Comparison of ENCODE assay signal across 29 cellular contexts in the genomic region with DNA sequence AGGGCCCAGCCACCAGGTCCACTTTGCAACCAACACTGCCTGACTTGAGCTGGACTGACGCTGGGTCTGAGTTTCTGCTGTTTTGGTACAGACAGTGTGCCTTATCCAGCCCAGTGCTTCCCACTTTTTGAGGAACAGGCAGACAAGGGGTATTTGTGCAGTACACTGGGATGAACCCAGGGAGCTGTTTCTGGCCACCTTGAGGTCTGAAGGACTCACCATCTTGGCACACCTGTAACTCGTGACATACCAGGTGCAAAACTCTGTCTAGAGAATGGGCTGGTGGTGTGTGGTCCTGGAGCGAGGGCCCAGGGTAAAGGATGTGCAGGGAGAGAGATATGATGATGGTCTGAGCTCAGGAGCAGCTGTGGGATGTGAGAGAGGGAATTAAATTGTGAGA.
"Had no signal": no experiment of that assay in that cellular context is flagged by ENCODE, and none has a peak within 500 bp of the region (broad histone marks: within the 10 kb centered on the region; RNA-seq: fewer than 3 reads in every experiment).

No MANE protein-coding gene starts in this region.

- DNase-seq: activated CD4-positive, alpha-beta memory T cell treated with anti-CD3 and anti-CD28 coated beads for 36 hours; activated CD4-positive, alpha-beta T cell treated with anti-CD3 and anti-CD28 coated beads for 36 hours; activated CD4-positive, alpha-beta T cell treated with anti-CD3 and anti-CD28 coated beads, Interleukin-2, amount 10 ng/mL, durations not matched to agents 24 days and 14 days; activated CD4-positive, CD25-positive, alpha-beta regulatory T cell; activated CD4-positive, CD25-positive, alpha-beta regulatory T cell treated with anti-CD3 and anti-CD28 coated beads, Interleukin-2, amount 50 U/mL, for 72 hours; activated CD8-positive, alpha-beta memory T cell treated with anti-CD3 and anti-CD28 coated beads, Interleukin-2, amount 10 ng/mL, durations not matched to agents 7 days and 5 days; activated CD8-positive, alpha-beta memory T cell treated with anti-CD3 and anti-CD28 coated beads, Interleukin-2, amount 50 U/mL, for 4 hours; activated CD8-positive, alpha-beta T cell treated with anti-CD3 and anti-CD28 coated beads, Interleukin-2, amount 10 ng/mL, durations not matched to agents 7 days and 5 days; activated effector memory CD4-positive, alpha-beta T cell treated with anti-CD3 and anti-CD28 coated beads, Interleukin-2, amount 50 U/mL, for 16 hours; activated naive CD4-positive, alpha-beta T cell treated with anti-CD3 and anti-CD28 coated beads, Interleukin-2, amount 10 ng/mL, durations not matched to agents 7 days and 5 days; activated naive CD8-positive, alpha-beta T cell treated with anti-CD3 and anti-CD28 coated beads, Interleukin-2, amount 10 ng/mL, durations not matched to agents 7 days and 5 days; activated T-cell treated with anti-CD3 and anti-CD28 coated beads, Interleukin-2, amount 50 U/mL, for 1 hour; activated T-cell treated with anti-CD3 and anti-CD28 coated beads, Interleukin-2, amount 50 U/mL, for 48 hours; dorsolateral prefrontal cortex; effector memory CD4-positive, alpha-beta T cell; endodermal cell; foreskin fibroblast; T-helper 2 cell had no signal

- H3K27ac ChIP-seq: ascending aorta, breast epithelium, cardiac muscle cell, coronary artery, dorsolateral prefrontal cortex had no signal

- H3K4me1 Mint-ChIP-seq: activated CD4-positive, alpha-beta T cell treated with anti-CD3 and anti-CD28 coated beads for 36 hours; activated CD4-positive, alpha-beta T cell treated with anti-CD3 and anti-CD28 coated beads, Interleukin-2, amount 10 ng/mL, durations not matched to agents 24 days and 14 days; activated CD8-positive, alpha-beta memory T cell treated with anti-CD3 and anti-CD28 coated beads, Interleukin-2, amount 10 ng/mL, durations not matched to agents 7 days and 5 days; activated naive CD4-positive, alpha-beta T cell treated with anti-CD3 and anti-CD28 coated beads, Interleukin-2, amount 10 ng/mL, durations not matched to agents 7 days and 5 days; activated naive CD8-positive, alpha-beta T cell treated with anti-CD3 and anti-CD28 coated beads, Interleukin-2, amount 10 ng/mL, durations not matched to agents 7 days and 5 days; central memory CD8-positive, alpha-beta T cell; endodermal cell had no signal

- H3K27ac Mint-ChIP-seq: activated CD4-positive, alpha-beta memory T cell treated with anti-CD3 and anti-CD28 coated beads for 36 hours; activated CD4-positive, alpha-beta T cell treated with anti-CD3 and anti-CD28 coated beads for 36 hours; activated CD4-positive, alpha-beta T cell treated with anti-CD3 and anti-CD28 coated beads, Interleukin-2, amount 10 ng/mL, durations not matched to agents 24 days and 14 days; activated CD8-positive, alpha-beta memory T cell treated with anti-CD3 and anti-CD28 coated beads, Interleukin-2, amount 10 ng/mL, durations not matched to agents 7 days and 5 days; activated CD8-positive, alpha-beta T cell treated with anti-CD3 and anti-CD28 coated beads, Interleukin-2, amount 10 ng/mL, durations not matched to agents 7 days and 5 days; activated naive CD4-positive, alpha-beta T cell treated with anti-CD3 and anti-CD28 coated beads, Interleukin-2, amount 10 ng/mL, durations not matched to agents 7 days and 5 days; activated naive CD4-positive, alpha-beta T cell treated with anti-CD3 and anti-CD28 coated beads, Interleukin-2, amount 50 U/mL, for 72 hours; activated naive CD8-positive, alpha-beta T cell treated with anti-CD3 and anti-CD28 coated beads, Interleukin-2, amount 10 ng/mL, durations not matched to agents 7 days and 5 days; activated T-helper 1 cell treated with anti-CD3 and anti-CD28 coated beads, Interleukin-12 subunit alpha, Interleukin-12 subunit beta, Interleukin-2, Interleukin-4 antibody, amounts not matched to agents 30 ng/mL and 10 ng/mL and 1 ng/mL, durations not matched to agents 14 hours and 24 hours and 36 hours; activated T-helper 2 cell treated with anti-CD3 and anti-CD28 coated beads, Interferon-gamma antibody, Interleukin-2, Interleukin-4, amounts not matched to agents 10 μg/mL and 5 μg/mL and 100 μg/mL, durations not matched to agents 14 hours and 24 hours and 36 hours; dendritic cell treated with granulocyte-macrophage colony-stimulating factor and Interleukin-4, amounts not matched to agents 40 ng/mL and 50 ng/mL, for 4 days; endodermal cell had no signal

- H3K4me3 Mint-ChIP-seq: activated CD4-positive, alpha-beta memory T cell treated with anti-CD3 and anti-CD28 coated beads for 36 hours; activated CD4-positive, alpha-beta T cell treated with anti-CD3 and anti-CD28 coated beads for 36 hours; activated CD4-positive, alpha-beta T cell treated with anti-CD3 and anti-CD28 coated beads, Interleukin-2, amount 10 ng/mL, durations not matched to agents 24 days and 14 days; activated CD8-positive, alpha-beta memory T cell treated with anti-CD3 and anti-CD28 coated beads, Interleukin-2, amount 10 ng/mL, durations not matched to agents 7 days and 5 days; activated CD8-positive, alpha-beta T cell treated with anti-CD3 and anti-CD28 coated beads, Interleukin-2, amount 10 ng/mL, durations not matched to agents 7 days and 5 days; activated naive CD4-positive, alpha-beta T cell treated with anti-CD3 and anti-CD28 coated beads, Interleukin-2, amount 10 ng/mL, durations not matched to agents 7 days and 5 days; activated naive CD8-positive, alpha-beta T cell treated with anti-CD3 and anti-CD28 coated beads, Interleukin-2, amount 10 ng/mL, durations not matched to agents 7 days and 5 days; activated T-helper 1 cell treated with anti-CD3 and anti-CD28 coated beads, Interleukin-12 subunit alpha, Interleukin-12 subunit beta, Interleukin-2, Interleukin-4 antibody, amounts not matched to agents 30 ng/mL and 10 ng/mL and 1 ng/mL, durations not matched to agents 14 hours and 24 hours and 36 hours; brain; central memory CD8-positive, alpha-beta T cell; dendritic cell treated with granulocyte-macrophage colony-stimulating factor and Interleukin-4, amounts not matched to agents 40 ng/mL and 50 ng/mL, for 4 days; endodermal cell had no signal

- ATAC-seq: activated CD4-positive, alpha-beta T cell treated with anti-CD3 and anti-CD28 coated beads for 36 hours; activated CD8-positive, alpha-beta memory T cell treated with anti-CD3 and anti-CD28 coated beads, Interleukin-2, amount 10 ng/mL, durations not matched to agents 7 days and 5 days; activated CD8-positive, alpha-beta T cell treated with anti-CD3 and anti-CD28 coated beads, Interleukin-2, amount 10 ng/mL, durations not matched to agents 7 days and 5 days; activated naive CD4-positive, alpha-beta T cell treated with anti-CD3 and anti-CD28 coated beads, Interleukin-2, amount 50 U/mL, for 72 hours; esophagus mucosa had no signal

- H3K36me3 Mint-ChIP-seq: activated CD4-positive, alpha-beta memory T cell treated with anti-CD3 and anti-CD28 coated beads for 36 hours; activated CD8-positive, alpha-beta memory T cell treated with anti-CD3 and anti-CD28 coated beads, Interleukin-2, amount 10 ng/mL, durations not matched to agents 7 days and 5 days; activated naive CD4-positive, alpha-beta T cell treated with anti-CD3 and anti-CD28 coated beads, Interleukin-2, amount 10 ng/mL, durations not matched to agents 7 days and 5 days; activated naive CD8-positive, alpha-beta T cell treated with anti-CD3 and anti-CD28 coated beads, Interleukin-2, amount 10 ng/mL, durations not matched to agents 7 days and 5 days had no signal

- H3K9me3 Mint-ChIP-seq: endodermal cell had no signal

- H3K27me3 Mint-ChIP-seq: activated CD4-positive, alpha-beta memory T cell treated with anti-CD3 and anti-CD28 coated beads for 36 hours; activated CD4-positive, alpha-beta T cell treated with anti-CD3 and anti-CD28 coated beads for 36 hours; activated CD4-positive, alpha-beta T cell treated with anti-CD3 and anti-CD28 coated beads, Interleukin-2, amount 10 ng/mL, durations not matched to agents 24 days and 14 days; activated CD8-positive, alpha-beta memory T cell treated with anti-CD3 and anti-CD28 coated beads, Interleukin-2, amount 10 ng/mL, durations not matched to agents 7 days and 5 days; activated naive CD4-positive, alpha-beta T cell treated with anti-CD3 and anti-CD28 coated beads, Interleukin-2, amount 10 ng/mL, durations not matched to agents 7 days and 5 days; activated naive CD8-positive, alpha-beta T cell treated with anti-CD3 and anti-CD28 coated beads, Interleukin-2, amount 10 ng/mL, durations not matched to agents 7 days and 5 days; central memory CD8-positive, alpha-beta T cell; dendritic cell treated with granulocyte-macrophage colony-stimulating factor and Interleukin-4, amounts not matched to agents 40 ng/mL and 50 ng/mL, for 4 days had no signal
